ENCODE assay signal across 15 cellular contexts in the genomic region with DNA sequence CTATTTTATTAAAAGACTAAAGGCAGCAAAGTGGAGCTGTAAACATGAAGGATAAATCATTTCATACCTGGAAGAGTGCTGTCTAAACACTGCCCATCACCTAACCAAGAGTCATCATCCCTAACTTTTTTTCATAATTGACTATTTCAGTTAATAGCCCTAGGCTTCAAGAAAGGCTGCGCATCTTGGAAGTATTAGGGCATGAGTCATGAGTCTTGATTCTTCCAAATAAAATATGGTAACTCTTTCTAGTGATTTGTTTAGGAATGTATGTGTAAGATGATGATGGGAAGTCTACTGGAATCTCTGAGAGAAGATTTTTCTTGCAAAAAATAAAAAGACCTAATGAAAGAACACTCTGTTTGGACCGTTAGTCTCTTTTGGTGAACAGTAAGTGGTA.
A peak's percentile ranks its signal among the peaks of the same experiment; 100 is the strongest.
DNase-seq lines count a peak whose midpoint lies in the region; ATAC-seq and TF ChIP-seq lines count a peak whose summit lies in the region.
"Had no signal": no experiment of that assay in that cellular context is flagged by ENCODE, and none has a peak within 500 bp of the region (broad histone marks: within the 10 kb centered on the region; RNA-seq: fewer than 3 reads in every experiment).

No MANE protein-coding gene starts in this region.

- H3K4me3 Mint-ChIP-seq in activated CD4-positive, alpha-beta memory T cell treated with anti-CD3 and anti-CD28 coated beads, Interleukin-2, amount 10 ng/mL, durations not matched to agents 7 days and 5 days = no peak overlapping the region
- H3K4me3 Mint-ChIP-seq: IgD-negative memory B cell had no signal

- no peak for ATAC-seq in GM19463 (IDR thresholded peaks at IDR 0.05; ENCODE audit: unreplicated experiment)

- DNase-seq in GM04504 (ENCODE audit: low read depth) = peak; percentile 73
- peak; percentile 55 for DNase-seq in SK-MEL-5 (ENCODE audit: low read depth, low spot score)
- peak; percentile 81 for DNase-seq in fibroblast of mammary gland (ENCODE audit: low read depth)
- DNase-seq in activated CD4-positive, alpha-beta memory T cell treated with anti-CD3 and anti-CD28 coated beads, Interleukin-2, amount 10 ng/mL, durations not matched to agents 7 days and 5 days = no peak
- DNase-seq in NCI-H2081 treated with DMSO at 0.1 percent for 48 hours (lab: John Stamatoyannopoulos, UW) = no peak
- no peak for DNase-seq in NCI-H128 (lab: John Stamatoyannopoulos, UW; ENCODE audit: unreplicated experiment)
- DNase-seq: aorta; effector CD8-positive, alpha-beta T cell; left cardiac atrium; NCI-H1417 treated with DMSO at 0.1 percent for 48 hours; NCI-H510A; tibial artery had no signal

- H3K27ac Mint-ChIP-seq in activated CD4-positive, alpha-beta memory T cell treated with anti-CD3 and anti-CD28 coated beads, Interleukin-2, amount 10 ng/mL, durations not matched to agents 7 days and 5 days = no peak overlapping the region
- H3K27ac Mint-ChIP-seq: IgD-negative memory B cell, progenitor cell of endocrine pancreas had no signal

- CTCF ChIA-PET in activated CD4-positive, alpha-beta memory T cell treated with anti-CD3 and anti-CD28 coated beads, Interleukin-2, amount 10 ng/mL, durations not matched to agents 7 days and 5 days (lab: Charles Lee) = no interaction called here

- POLR2A ChIA-PET in activated CD4-positive, alpha-beta memory T cell treated with anti-CD3 and anti-CD28 coated beads, Interleukin-2, amount 10 ng/mL, durations not matched to agents 7 days and 5 days (lab: Charles Lee) = no interaction called here

- H3K4me3 ChIP-seq in fibroblast of mammary gland (ENCODE audit: control insufficient read depth, low read depth, low read length) = no peak overlapping the region
- H3K4me3 ChIP-seq: tibial artery had no signal

- TF ChIP-seq CTCF in fibroblast of mammary gland (conservative IDR thresholded peaks at IDR 0.05; ENCODE audit: control insufficient read depth, insufficient read depth, low read depth, low read length) = no peak

- H3K36me3 Mint-ChIP-seq in activated CD4-positive, alpha-beta memory T cell treated with anti-CD3 and anti-CD28 coated beads, Interleukin-2, amount 10 ng/mL, durations not matched to agents 7 days and 5 days (ENCODE audit: low read depth) = no peaks in the 10 kb centered on the region
- H3K36me3 Mint-ChIP-seq: IgD-negative memory B cell had no signal

- in situ Hi-C loops in SK-MEL-5 (cut with HindIII; ENCODE audit: low pct_unique_long_range_greater_than_20kb, low sequenced_read_pairs) = no loop called here

- no peaks in the 10 kb centered on the region for H3K4me1 Mint-ChIP-seq in activated CD4-positive, alpha-beta memory T cell treated with anti-CD3 and anti-CD28 coated beads, Interleukin-2, amount 10 ng/mL, durations not matched to agents 7 days and 5 days
- H3K4me1 Mint-ChIP-seq: IgD-negative memory B cell had no signal

- peaks cover 8% of the 10 kb centered on the region for H3K9me3 Mint-ChIP-seq in activated CD4-positive, alpha-beta memory T cell treated with anti-CD3 and anti-CD28 coated beads, Interleukin-2, amount 10 ng/mL, durations not matched to agents 7 days and 5 days
- H3K9me3 Mint-ChIP-seq: IgD-negative memory B cell had no signal

- no peaks in the 10 kb centered on the region for H3K27me3 Mint-ChIP-seq in activated CD4-positive, alpha-beta memory T cell treated with anti-CD3 and anti-CD28 coated beads, Interleukin-2, amount 10 ng/mL, durations not matched to agents 7 days and 5 days
- H3K27me3 Mint-ChIP-seq: IgD-negative memory B cell, progenitor cell of endocrine pancreas had no signal

Comparison
In these comparisons a context has a peak if more than half of its experiments do, and no peak if none do; other contexts are left out.
1. DNase-seq: peak in GM04504 (single experiment), SK-MEL-5 (single experiment) and fibroblast of mammary gland (single experiment); none in activated CD4-positive, alpha-beta memory T cell treated with anti-CD3 and anti-CD28 coated beads, Interleukin-2, amount 10 ng/mL, durations not matched to agents 7 days and 5 days (single experiment), NCI-H2081 treated with DMSO at 0.1 percent for 48 hours (single experiment) and NCI-H128 (single experiment).